8 cellular contexts compared by ENCODE assay signal in the genomic region with DNA sequence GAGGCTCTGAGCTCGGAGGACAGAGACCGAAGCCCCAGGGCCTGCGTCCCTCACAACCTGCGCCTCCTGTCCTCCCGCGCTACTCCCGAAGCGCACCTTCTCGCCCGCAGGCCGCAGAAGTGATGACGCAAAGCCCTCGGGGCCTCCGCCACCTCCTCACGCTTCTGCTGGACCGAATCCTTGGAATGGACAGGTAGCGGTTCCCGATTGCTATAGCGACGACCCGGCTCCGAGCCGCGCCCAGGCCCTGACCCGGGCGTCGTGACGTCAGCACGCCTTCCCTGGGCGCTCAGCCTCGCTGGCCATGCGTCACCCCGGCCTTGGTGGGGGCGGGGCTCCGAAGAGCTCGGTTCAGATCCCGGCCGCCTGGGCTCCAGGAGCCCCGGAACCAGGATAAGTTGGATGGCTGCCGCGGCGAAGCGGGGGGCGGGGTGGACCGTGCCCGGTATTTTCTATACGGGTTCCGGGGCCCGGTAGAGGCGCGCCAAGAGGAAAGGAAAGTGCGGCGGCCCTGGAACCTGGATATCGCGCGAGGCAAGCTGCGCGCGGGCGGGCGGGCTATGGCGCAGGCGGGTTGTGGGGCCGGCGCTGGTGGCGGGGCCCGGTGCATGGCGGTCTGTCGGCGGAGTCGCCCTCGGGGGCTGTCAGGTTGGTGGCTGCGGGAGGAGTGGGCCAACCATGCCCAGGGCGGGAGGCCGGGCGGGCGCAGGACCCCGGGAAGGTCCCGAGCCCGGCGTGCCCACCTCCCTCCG. TPM values are rescaled to one million over a fixed set of nuclear protein-coding genes. Genes with fewer than 3 reads are reported as not detected.
DNase-seq lines count a peak whose midpoint lies in the region; ATAC-seq and TF ChIP-seq lines count a peak whose summit lies in the region.

A gene (plus strand): TSS at position 542 of the 752 bp plus-strand sequence. CDS start 21,417 bp downstream, outside the sequence.

- H3K4me3 ChIP-seq in ACC112 (ENCODE audit: low read depth, low read length) (peak within 1 kb of the TSS; percentile 86), WERI-Rb-1 (ENCODE audit: low read depth, low read length) (peak within 1 kb of the TSS; percentile 91), mammary epithelial cell (replicated peaks in 1 of 3; ENCODE audit: insufficient read depth in 1 of 3, low read depth in 2 of 3, low read length in 3 of 3) (peak within 1 kb of the TSS; percentile 63 to 90 (median 90)), smooth muscle cell (peak within 1 kb of the TSS; percentile 71)

- intact Hi-C loops in mammary epithelial cell (cut with micrococcal nuclease) = no loop called here

- no peaks in the 10 kb centered on the region for H3F3A ChIP-seq in smooth muscle cell (ENCODE audit: low read depth)

- TF ChIP-seq CTCF in WERI-Rb-1 (IDR thresholded peaks at IDR 0.05; ENCODE audit: low read depth, low read length) (no peak), mammary epithelial cell (conservative IDR thresholded peaks at IDR 0.05 in 1 of 2, IDR thresholded peaks at IDR 0.05 in 1 of 2; ENCODE audit: extremely low read depth in 1 of 2, insufficient read depth in 1 of 2, low read depth in 1 of 2, low read length in 2 of 2) (no peak), smooth muscle cell (IDR thresholded peaks at IDR 0.05; ENCODE audit: borderline replicate concordance, insufficient read depth, poor library complexity, severe bottlenecking) (no peak)

- peak; percentile 99 for DNase-seq in NCI-H2227 (lab: John Stamatoyannopoulos, UW; ENCODE audit: unreplicated experiment)
- DNase-seq in WERI-Rb-1 = peak; percentile 100
- peak; percentile 98 for DNase-seq in mammary epithelial cell
- peak; percentile 99 for DNase-seq in iPS-NIHi11 (ENCODE audit: low spot score)
- peak; percentile 92 for DNase-seq in smooth muscle cell (lab: John Stamatoyannopoulos, UW; ENCODE audit: unreplicated experiment)

- dilution Hi-C loops in mammary epithelial cell (cut with HindIII; ENCODE audit: low sequenced_read_pairs) = no loop called here

- no TSS peak for BruUV-seq in mammary epithelial cell (replicated peaks; lab: Mats Ljungman, UMichigan)

- H3K4me2 ChIP-seq in mammary epithelial cell (ENCODE audit: insufficient read depth, low read depth, low read length) (peak within 1 kb of the TSS; percentile 79), smooth muscle cell (peak within 1 kb of the TSS; percentile 90)

- peak within 1 kb of the TSS; percentile 98 for H3K9ac ChIP-seq in mammary epithelial cell (ENCODE audit: insufficient read depth, low read length)
- H3K9ac ChIP-seq in smooth muscle cell (ENCODE audit: low read depth) = peak within 1 kb of the TSS; percentile 81

- H2AFZ ChIP-seq in ACC112 (ENCODE audit: low read length, unreplicated experiment) = peak within 1 kb of the TSS; percentile 86
- peak within 1 kb of the TSS; percentile 95 for H2AFZ ChIP-seq in mammary epithelial cell (ENCODE audit: low read depth, low read length)
- peak within 1 kb of the TSS; percentile 83 for H2AFZ ChIP-seq in smooth muscle cell (ENCODE audit: low read depth)

- H3K9me3 ChIP-seq in WERI-Rb-1 (ENCODE audit: severe bottlenecking) (no peaks in the 10 kb centered on the region), mammary epithelial cell (replicated peaks; ENCODE audit: insufficient read depth, low read length) (no peaks in the 10 kb centered on the region), smooth muscle cell (replicated peaks; ENCODE audit: low read depth) (no peaks in the 10 kb centered on the region)

- H3K27ac ChIP-seq in ACC112 (ENCODE audit: low read depth, low read length) = peak within 1 kb of the TSS; percentile 80
- peak within 1 kb of the TSS; percentile 98 for H3K27ac ChIP-seq in WERI-Rb-1
- peak within 1 kb of the TSS; percentile 97 for H3K27ac ChIP-seq in mammary epithelial cell (ENCODE audit: insufficient read depth, low read depth, low read length)
- peak within 1 kb of the TSS; percentile 68 for H3K27ac ChIP-seq in smooth muscle cell (ENCODE audit: low read depth)

- in situ Hi-C loops in mammary epithelial cell (cut with MboI; ENCODE audit: low sequenced_read_pairs in 2 of 2) = no loop called here

- H3K36me3 ChIP-seq in ACC112 (ENCODE audit: insufficient read depth, low read length) = no peaks in the 10 kb centered on the region
- 0 out of 2 replicates have a peak, but pooled peaks cover 5% of the 10 kb centered on the region for H3K36me3 ChIP-seq in WERI-Rb-1
- H3K36me3 ChIP-seq in mammary epithelial cell (ENCODE audit: insufficient read depth, low read length) = no peaks in the 10 kb centered on the region
- no peaks in the 10 kb centered on the region for H3K36me3 ChIP-seq in smooth muscle cell (ENCODE audit: low read depth)

- H3K79me2 ChIP-seq in ACC112 (ENCODE audit: control insufficient read depth, insufficient read depth, low read length, unreplicated experiment) (peaks cover 37% of the 10 kb centered on the region), mammary epithelial cell (ENCODE audit: insufficient read depth, low read length) (peaks cover 15% of the 10 kb centered on the region), smooth muscle cell (ENCODE audit: low read depth) (peaks cover 28% of the 10 kb centered on the region)

- 0% methylated on average over 3 of the region's 82 CpGs for WGBS in mammary epithelial cell (ENCODE audit: low coverage, missing lambda C conversion rate)
- under 1% methylated on average over 71 of the region's 82 CpGs for WGBS in smooth muscle cell (ENCODE audit: low lambda C conversion rate)

- ATAC-seq in GM18870 (IDR thresholded peaks at IDR 0.05; ENCODE audit: unreplicated experiment) (peak; percentile 62), HG03139 (IDR thresholded peaks at IDR 0.05; ENCODE audit: unreplicated experiment) (peak; percentile 81)

- peaks cover 16% of the 10 kb centered on the region for H3K4me1 ChIP-seq in ACC112 (ENCODE audit: control insufficient read depth, insufficient read depth, low read length, unreplicated experiment)
- H3K4me1 ChIP-seq in mammary epithelial cell (ENCODE audit: insufficient read depth, low read length) = peaks cover 13% of the 10 kb centered on the region
- peaks cover 5% of the 10 kb centered on the region for H3K4me1 ChIP-seq in smooth muscle cell (ENCODE audit: low read depth)

- H4K20me1 ChIP-seq in mammary epithelial cell (ENCODE audit: insufficient read depth, low read length) (no peaks in the 10 kb centered on the region), smooth muscle cell (ENCODE audit: low read depth) (peaks cover 4% of the 10 kb centered on the region)

- CTCF ChIA-PET in mammary epithelial cell (lab: Charles Lee; ENCODE audit: low non-redundant PET) = interaction anchor here (0.7 kb wide), 1 partner anchor 36 kb away, joined by 4 read pairs; no protein-coding TSS in a partner anchor

- H3K27me3 ChIP-seq in ACC112 (ENCODE audit: insufficient read depth, low read length) = no peaks in the 10 kb centered on the region
- H3K27me3 ChIP-seq in WERI-Rb-1 (ENCODE audit: insufficient read depth, low read depth, severe bottlenecking) = no peaks in the 10 kb centered on the region
- no peaks in the 10 kb centered on the region for H3K27me3 ChIP-seq in mammary epithelial cell (ENCODE audit: insufficient read depth, low read length)
- H3K27me3 ChIP-seq in smooth muscle cell (ENCODE audit: low read depth) = no peaks in the 10 kb centered on the region

RNA-seq across cellular contexts. Expression of the gene that starts here (rescaled TPM):
- 10 to 100 TPM; 18.8 to 21.9 TPM for total RNA-seq in mammary epithelial cell
- 13.2 TPM for polyA plus RNA-seq in mammary epithelial cell
- polyA minus RNA-seq in mammary epithelial cell = 44.4 TPM
- total RNA-seq in smooth muscle cell = 7.7 and 12.9 TPM in 2 replicates
- polyA plus RNA-seq in smooth muscle cell = 14.2 and 24.2 TPM in 2 replicates

Comparison
In these comparisons a context has a peak if more than half of its experiments do, and no peak if none do; other contexts are left out.
1. Peak in every context shown above with its lines: DNase-seq, ATAC-seq, H3K4me3 ChIP-seq and H3K27ac ChIP-seq.